Comparison of ENCODE assay signal across 12 cellular contexts in genomic region chr19:44807162-44807561, GRCh38. TPM values are rescaled to one million over a fixed set of nuclear protein-coding genes. Genes with fewer than 3 reads are reported as not detected.
A peak's percentile ranks its signal among the peaks of the same experiment; 100 is the strongest.
DNase-seq lines count a peak whose midpoint lies in the region; ATAC-seq and TF ChIP-seq lines count a peak whose summit lies in the region.
"Had no signal": no experiment of that assay in that cellular context is flagged by ENCODE, and none has a peak within 500 bp of the region (broad histone marks: within the 10 kb centered on the region; RNA-seq: fewer than 3 reads in every experiment).

No MANE protein-coding gene starts in this region.

- no peaks in the 10 kb centered on the region for H3K27me3 ChIP-seq in CD4-positive, alpha-beta memory T cell (ENCODE audit: insufficient read depth, low read length)

- H3K27me3 Mint-ChIP-seq in Calu3 (ENCODE audit: unreplicated experiment) = no peaks in the 10 kb centered on the region
- no peaks in the 10 kb centered on the region for H3K27me3 Mint-ChIP-seq in mesothelial cell of epicardium (ENCODE audit: low read depth)
- peaks cover 6 to 14% of the 10 kb centered on the region in 2 donors for H3K27me3 Mint-ChIP-seq in CD4-positive, alpha-beta memory T cell

- H3K4me3 Mint-ChIP-seq in Calu3 (ENCODE audit: low read depth, unreplicated experiment) = no peak overlapping the region
- no peak overlapping the region for H3K4me3 Mint-ChIP-seq in mesothelial cell of epicardium
- H3K4me3 Mint-ChIP-seq in CD4-positive, alpha-beta memory T cell = no peak overlapping the region
- H3K4me3 Mint-ChIP-seq: CD8-positive, alpha-beta T cell had no signal

- H3K27ac Mint-ChIP-seq in Calu3 (ENCODE audit: unreplicated experiment) = peak overlapping the region; percentile 43
- H3K27ac Mint-ChIP-seq in mesothelial cell of epicardium = peak overlapping the region; percentile 72
- H3K27ac Mint-ChIP-seq in CD4-positive, alpha-beta memory T cell = no peak overlapping the region
- H3K27ac Mint-ChIP-seq: CD8-positive, alpha-beta T cell had no signal

- intact Hi-C loops in Calu3 (cut with micrococcal nuclease; ENCODE audit: unreplicated experiment) (no loop called here), sciatic nerve (cut with DNase I) (no loop called here)
- intact Hi-C loops in CD4-positive, alpha-beta memory T cell (cut with micrococcal nuclease) = no loop called here

- no peaks in the 10 kb centered on the region for H3K9me3 Mint-ChIP-seq in Calu3 (ENCODE audit: low read depth, unreplicated experiment)
- no peaks in the 10 kb centered on the region for H3K9me3 Mint-ChIP-seq in mesothelial cell of epicardium
- H3K9me3 Mint-ChIP-seq in CD4-positive, alpha-beta memory T cell = peaks cover 0 to 4% (median 0%) of the 10 kb centered on the region in 8 donors
- H3K9me3 Mint-ChIP-seq: CD8-positive, alpha-beta T cell had no signal

- H3K36me3 ChIP-seq in CD4-positive, alpha-beta memory T cell (ENCODE audit: insufficient read depth, low read length) = no peaks in the 10 kb centered on the region

- no peak overlapping the region for H3K27ac ChIP-seq in CD4-positive, alpha-beta memory T cell (ENCODE audit: low read depth, low read length)

- DNase-seq in Calu3 = peak; percentile 47
- peak; percentile 96 for DNase-seq in NCI-H2029 (lab: John Stamatoyannopoulos, UW)
- peak; percentile 27 for DNase-seq in amniotic epithelial cell (ENCODE audit: low read depth)
- DNase-seq in mesothelial cell of epicardium (ENCODE audit: low spot score in 2 of 2, unreplicated experiment in 2 of 2) = no peak
- DNase-seq in CD4-positive, alpha-beta memory T cell = no peak
- DNase-seq in GM19238 (ENCODE audit: insufficient read length, low spot score) = no peak
- no peak for DNase-seq in sciatic nerve (ENCODE audit: low spot score)
- DNase-seq: CD8-positive, alpha-beta T cell; stimulated activated CD4-positive, alpha-beta T cell treated with anti-CD3 and anti-CD28 coated beads, Interleukin-12 subunit alpha, Interleukin-12 subunit beta, amount 100 ng/mL, for 4 hours had no signal

- no peak for ATAC-seq in HG03457 (IDR thresholded peaks at IDR 0.05; ENCODE audit: unreplicated experiment)
- no peak for ATAC-seq in sciatic nerve
- ATAC-seq: CD8-positive, alpha-beta T cell had no signal

- no peaks in the 10 kb centered on the region for H3K4me1 ChIP-seq in CD4-positive, alpha-beta memory T cell (ENCODE audit: insufficient read depth, low read length)

- H3K4me1 Mint-ChIP-seq in Calu3 (ENCODE audit: low read depth, unreplicated experiment) (peaks cover 22% of the 10 kb centered on the region), mesothelial cell of epicardium (peaks cover 41% of the 10 kb centered on the region)
- H3K4me1 Mint-ChIP-seq in CD4-positive, alpha-beta memory T cell = peaks cover 1 to 6% (median 3%) of the 10 kb centered on the region in 4 donors

- peaks cover 61% of the 10 kb centered on the region for H3K36me3 Mint-ChIP-seq in Calu3 (ENCODE audit: insufficient read depth, unreplicated experiment)
- peaks cover 3% of the 10 kb centered on the region for H3K36me3 Mint-ChIP-seq in mesothelial cell of epicardium
- no peaks in the 10 kb centered on the region for H3K36me3 Mint-ChIP-seq in CD4-positive, alpha-beta memory T cell
- H3K36me3 Mint-ChIP-seq: CD8-positive, alpha-beta T cell had no signal

- no peaks in the 10 kb centered on the region for H3K9me3 ChIP-seq in CD4-positive, alpha-beta memory T cell (ENCODE audit: control insufficient read depth in 1 of 2, low read length in 2 of 2)

- CTCF ChIA-PET in Calu3 (lab: Charles Lee) = interaction anchor here (0.6 to 1.8 kb wide), 10 partner anchors 11 to 236 kb away, joined by 3 to 12 read pairs (median 4); partner anchors contain the start of gene NECTIN2
- CTCF ChIA-PET in CD4-positive, alpha-beta memory T cell (lab: Charles Lee; ENCODE audit: partially characterized antibody) = interaction anchor here (1.6 to 2.1 kb wide), 2 partner anchors 23 to 85 kb away, joined by 6 to 7 read pairs; no protein-coding TSS in a partner anchor

- no peak for TF ChIP-seq CTCF in Calu3 (IDR thresholded peaks at IDR 0.05; ENCODE audit: unreplicated experiment)
- TF ChIP-seq CTCF in mesothelial cell of epicardium (IDR thresholded peaks at IDR 0.05; ENCODE audit: unreplicated experiment) = no peak

- BruUV-seq in Calu3 (replicated peaks; lab: Mats Ljungman, UMichigan) = no TSS peak

- H3K4me3 ChIP-seq in CD4-positive, alpha-beta memory T cell (ENCODE audit: low read length in 2 of 2) = no peak overlapping the region

- POLR2A ChIA-PET in CD4-positive, alpha-beta memory T cell (lab: Charles Lee; ENCODE audit: partially characterized antibody) = no interaction called here

RNA-seq across cellular contexts. Expression of gene BCAM, which starts 1.7 kb away (rescaled TPM):
- 30.0 and 31.2 TPM in 2 replicates for total RNA-seq in Calu3 (2022)
- 346 to 378 TPM (median 355 TPM) in 3 replicates for total RNA-seq in mesothelial cell of epicardium
- total RNA-seq in CD4-positive, alpha-beta memory T cell = not detected
- not detected for polyA plus RNA-seq in CD4-positive, alpha-beta memory T cell
- total RNA-seq in sciatic nerve = 164 TPM
- total RNA-seq: activated CD8-positive, alpha-beta memory T cell treated with anti-CD3 and anti-CD28 coated beads for 36 hours; CD8-positive, alpha-beta T cell; mononuclear cell had no signal

RNA-seq across cellular contexts. Expression of gene CBLC, which starts 29.5 kb away (rescaled TPM):
- 54.3 and 63.1 TPM in 2 replicates for total RNA-seq in Calu3 (2022)
- 8.5 to 10.8 TPM (median 8.8 TPM) in 3 replicates for total RNA-seq in mesothelial cell of epicardium
- not detected for total RNA-seq in CD4-positive, alpha-beta memory T cell
- polyA plus RNA-seq in CD4-positive, alpha-beta memory T cell = not detected
- not detected for total RNA-seq in sciatic nerve
- total RNA-seq: activated CD8-positive, alpha-beta memory T cell treated with anti-CD3 and anti-CD28 coated beads for 36 hours; CD8-positive, alpha-beta T cell; mononuclear cell had no signal

RNA-seq across cellular contexts. Expression of gene NECTIN2, which starts 38.9 kb away (rescaled TPM):
- 137 and 174 TPM in 2 replicates for total RNA-seq in Calu3 (2022)
- total RNA-seq in mesothelial cell of epicardium = 291 to 300 TPM (median 299 TPM) in 3 replicates
- 1 to 10 TPM in 1 of 2 experiments, under 1 TPM in 1; 0.84 to 1.7 TPM for total RNA-seq in CD4-positive, alpha-beta memory T cell
- polyA plus RNA-seq in CD4-positive, alpha-beta memory T cell = under 1 TPM in 1 of 2 donors, not detected in 1; 0.11 TPM
- 115 TPM for total RNA-seq in sciatic nerve

RNA-seq across cellular contexts. Expression of gene BCL3, which starts 58.7 kb away (rescaled TPM):
- total RNA-seq in Calu3 (2022) = 37.7 and 41.5 TPM in 2 replicates
- 14.9 to 21.5 TPM (median 20.1 TPM) in 3 replicates for total RNA-seq in mesothelial cell of epicardium
- total RNA-seq in CD4-positive, alpha-beta memory T cell = 10 to 100 TPM; 10.9 to 11.8 TPM
- polyA plus RNA-seq in CD4-positive, alpha-beta memory T cell = 10 to 100 TPM in 1 of 2 donors, 1 to 10 TPM in 1; 3.9 to 15.0 TPM
- 117 TPM for total RNA-seq in sciatic nerve

Comparison
In these comparisons a context has a peak if more than half of its experiments do, and no peak if none do; other contexts are left out.
1. DNase-seq: peak in Calu3 (single experiment), NCI-H2029 (single experiment) and amniotic epithelial cell (single experiment); none in mesothelial cell of epicardium (0 of 2), CD4-positive, alpha-beta memory T cell (0 of 5), GM19238 (single experiment) and sciatic nerve (single experiment).
2. H3K27ac Mint-ChIP-seq: peak in Calu3 (single experiment) and mesothelial cell of epicardium (single experiment); none in CD4-positive, alpha-beta memory T cell (0 of 7).
3. RNA of gene BCAM, which starts 1.7 kb away (total RNA-seq): 346 to 378 TPM in mesothelial cell of epicardium, 164 TPM in sciatic nerve (single experiment) and 30.0 to 31.2 TPM in Calu3; not detected in CD4-positive, alpha-beta memory T cell; every median in the first group is over 10 times any median in the second.
4. RNA of gene NECTIN2, which starts 38.9 kb away (total RNA-seq): 291 to 300 TPM in mesothelial cell of epicardium, 137 to 174 TPM in Calu3 and 115 TPM in sciatic nerve (single experiment); 0.84 to 1.7 TPM in CD4-positive, alpha-beta memory T cell; every median in the first group is over 10 times any median in the second.